In genomic region chr15:46735115-46735514, GRCh38 we compare ENCODE assay signal across 23 cellular contexts.
DNase-seq lines count a peak whose midpoint lies in the region; ATAC-seq, FAIRE-seq and TF ChIP-seq lines count a peak whose summit lies in the region.
"Had no signal": no experiment of that assay in that cellular context is flagged by ENCODE, and none has a peak within 500 bp of the region (broad histone marks: within the 10 kb centered on the region; RNA-seq: fewer than 3 reads in every experiment).

No MANE protein-coding gene starts in this region.

- in situ Hi-C loops in GM12878 (cut with MboI): no loop called here

- RAD21 ChIA-PET in GM12878 (lab: Charles Lee; ENCODE audit: unreplicated experiment): interaction anchor here (0.6 kb wide), 1 partner anchor 433 kb away, joined by 3 read pairs; no protein-coding TSS in a partner anchor

- H3K4me1 ChIP-seq in MM.1S (ENCODE audit: low read length): peaks cover 30% of the 10 kb centered on the region
- no peaks in the 10 kb centered on the region for H3K4me1 ChIP-seq in GM12878 (ENCODE audit: control insufficient read depth, insufficient read depth, low read length)

- no peak overlapping the region for H3K4me3 ChIP-seq in MM.1S (ENCODE audit: low read length)
- no peak overlapping the region for H3K4me3 ChIP-seq in GM12878
- H3K4me3 ChIP-seq: K562, SK-N-MC had no signal

- POLR2A ChIA-PET in GM12878 (lab: Charles Lee): no interaction called here

- H3K9ac ChIP-seq in MM.1S (ENCODE audit: low read length) (peak overlapping the region; percentile 26; the same call in 1 of the 2 replicates), GM12878 (ENCODE audit: control insufficient read depth, insufficient read depth, low read length) (no peak overlapping the region)

- no peaks in the 10 kb centered on the region for H3K9me2 ChIP-seq in MM.1S (replicated peaks; ENCODE audit: insufficient read depth, low read length)

- peak overlapping the region; percentile 69 for H3K27ac ChIP-seq in MM.1S (ENCODE audit: low read length)
- no peak overlapping the region for H3K27ac ChIP-seq in GM12878 (ENCODE audit: control insufficient read depth, insufficient read depth)
- H3K27ac ChIP-seq: SK-N-MC had no signal

- H3K79me2 ChIP-seq in MM.1S (ENCODE audit: low read length): no peaks in the 10 kb centered on the region
- H3K79me2 ChIP-seq in GM12878 (ENCODE audit: control insufficient read depth, insufficient read depth, low read length): no peaks in the 10 kb centered on the region

- no peaks in the 10 kb centered on the region for H3K36me3 ChIP-seq in MM.1S (replicated peaks; ENCODE audit: insufficient read depth, low read length)
- H3K36me3 ChIP-seq in GM12878 (ENCODE audit: control insufficient read depth in 2 of 2, insufficient read depth in 2 of 2, low read length in 1 of 2): no peaks in the 10 kb centered on the region

- DNase-seq in GM12891 (ENCODE audit: insufficient read length, low spot score) (no peak), MM.1S (peak; percentile 50), GM12878 (ENCODE audit: low read depth, low spot score) (peak; percentile 13), inferior parietal cortex (ENCODE audit: extremely low spot score) (no peak), AG20443 (ENCODE audit: low spot score) (no peak)
- DNase-seq: ACHN, AML-193, COR-L47, DMS 273 treated with DMSO at 0.1 percent for 48 hours, DND-41, NCI-H1048, NCI-H1436, NCI-H1930, NCI-H345, NCI-H526, SHP77, T-cell had no signal

- no peaks in the 10 kb centered on the region for H3K27me3 ChIP-seq in MM.1S (replicated peaks; ENCODE audit: insufficient read depth, low read length)
- H3K27me3 ChIP-seq in GM12878 (replicated peaks in 1 of 2; ENCODE audit: control insufficient read depth in 2 of 2, insufficient read depth in 2 of 2, low read length in 1 of 2): no peaks in the 10 kb centered on the region

- H4K20me1 ChIP-seq in MM.1S (ENCODE audit: insufficient read depth, low read length) (no peaks in the 10 kb centered on the region), GM12878 (ENCODE audit: control insufficient read depth, insufficient read depth) (no peaks in the 10 kb centered on the region)

- no peak for TF ChIP-seq RAD21 in GM12878 (IDR thresholded peaks at IDR 0.05; ENCODE audit: insufficient read depth, low read depth, low read length)

- WGBS in GM12878 (ENCODE audit: insufficient coverage, insufficient replicate concordance, low lambda C conversion rate, missing lambda C conversion rate): 11% methylated on average over 4 of the region's 4 CpGs

- peak; percentile 71 for ATAC-seq in GM19372 (IDR thresholded peaks at IDR 0.05; ENCODE audit: low read depth, unreplicated experiment)
- ATAC-seq in GM12878: peak; percentile 79
- ATAC-seq in GM18502 (IDR thresholded peaks at IDR 0.05; ENCODE audit: poor library complexity, unreplicated experiment): no peak
- ATAC-seq: HCT116, K562, T-cell had no signal

- peaks cover 15% of the 10 kb centered on the region; the same call in 1 of the 2 replicates for H3F3A ChIP-seq in MM.1S (ENCODE audit: insufficient read depth, low read length)

- H2AFZ ChIP-seq in MM.1S (ENCODE audit: low read length) (peak overlapping the region; percentile 23; the same call in 1 of the 2 replicates), GM12878 (ENCODE audit: control insufficient read depth, low read depth, low read length) (no peak overlapping the region)

- H3K4me2 ChIP-seq in MM.1S (ENCODE audit: low read depth, low read length): peak overlapping the region; percentile 33
- H3K4me2 ChIP-seq in GM12878 (ENCODE audit: control insufficient read depth, insufficient read depth): no peak overlapping the region

- FAIRE-seq in GM12891 (lab: Jason Lieb, UNC) (no peak), GM12878 (lab: Jason Lieb, UNC) (no peak)
- FAIRE-seq: K562, RCC 7860 had no signal

- TF ChIP-seq CTCF in MM.1S (IDR thresholded peaks at IDR 0.05; ENCODE audit: low read length) (no peak), GM12878 (IDR thresholded peaks at IDR 0.05 in 2 of 3, conservative IDR thresholded peaks at IDR 0.05 in 1 of 3; ENCODE audit: control insufficient read depth in 2 of 3, extremely low read depth in 1 of 3, insufficient read depth in 1 of 3, low read depth in 3 of 3, low read length in 3 of 3) (no peak)

- BruUV-seq in GM12878 (replicated peaks; lab: Mats Ljungman, UMichigan): no TSS peak

- no peak for TF ChIP-seq EP300 in GM12878 (IDR thresholded peaks at IDR 0.05; ENCODE audit: borderline replicate concordance in 1 of 2, control insufficient read depth in 1 of 2, low read depth in 2 of 2, low read length in 2 of 2)

- CTCF ChIA-PET in GM12878 (lab: Yijun Ruan, JAX): no interaction called here

- TF ChIP-seq POLR2A in GM12891 (IDR thresholded peaks at IDR 0.05; ENCODE audit: low read depth, low read length): no peak
- TF ChIP-seq POLR2A in GM12878 (IDR thresholded peaks at IDR 0.05; ENCODE audit: low read depth, low read length): no peak

- intact Hi-C loops in GM12878 (cut with micrococcal nuclease; ENCODE audit: unreplicated experiment): no loop called here

- no peaks in the 10 kb centered on the region for H3K9me3 ChIP-seq in MM.1S (replicated peaks; ENCODE audit: insufficient read depth, low read length)
- H3K9me3 ChIP-seq in GM12878 (replicated peaks; ENCODE audit: control insufficient read depth, insufficient read depth, low read length): no peaks in the 10 kb centered on the region; the same call in 2 of the 3 replicates

- SMC1A ChIA-PET in GM12878 (lab: Charles Lee; ENCODE audit: uncharacterized antibody, unreplicated experiment): interaction anchor here (4.2 kb wide), 1 partner anchor 31 kb away, joined by 23 read pairs; no protein-coding TSS in a partner anchor

TF ChIP-seq in GM12891, 5 proteins besides CTCF, POLR2A, EP300 and RAD21:
- TF ChIP-seq POU2F2 (IDR thresholded peaks at IDR 0.05; ENCODE audit: low read depth, low read length): no peak
- no peak for TF ChIP-seq POLR2AphosphoS5 (IDR thresholded peaks at IDR 0.05; ENCODE audit: low read depth, low read length)
- TF ChIP-seq SPI1 (IDR thresholded peaks at IDR 0.05; ENCODE audit: low read depth, low read length): peak; percentile 97

TF ChIP-seq in GM12878, 131 proteins besides CTCF, POLR2A, EP300 and RAD21:
- TF ChIP-seq FOXM1 (IDR thresholded peaks at IDR 0.05; ENCODE audit: low read depth, low read length) (0 out of 2 replicates have a peak, but pooled peaks have one; percentile 23), PAX5 (IDR thresholded peaks at IDR 0.05; ENCODE audit: borderline replicate concordance, low read depth, low read length) (no peak), IRF5 (IDR thresholded peaks at IDR 0.05; ENCODE audit: borderline replicate concordance) (no peak), IRF4 (IDR thresholded peaks at IDR 0.05; ENCODE audit: low read depth, low read length) (peak; percentile 32; the same call in 1 of the 2 replicates), SPI1 (IDR thresholded peaks at IDR 0.05; ENCODE audit: borderline replicate concordance, insufficient read depth, low read depth, low read length) (peak; percentile 85), EED (IDR thresholded peaks at IDR 0.05; ENCODE audit: low read depth) (peak; percentile 35; the same call in 1 of the 2 replicates), HDGF (IDR thresholded peaks at IDR 0.05) (no peak), TCF12 (IDR thresholded peaks at IDR 0.05; ENCODE audit: low read depth, low read length) (0 out of 2 replicates have a peak, but pooled peaks have one; percentile 10), MLLT1 (IDR thresholded peaks at IDR 0.05) (no peak), RUNX3 (IDR thresholded peaks at IDR 0.05; ENCODE audit: low read length) (peak; percentile 46; the same call in 1 of the 2 replicates), IKZF1 (conservative IDR thresholded peaks at IDR 0.05) (peak; percentile 43; the same call in 1 of the 2 replicates), STAT1 (conservative IDR thresholded peaks at IDR 0.05) (no peak)

Comparison
In these comparisons a context has a peak if more than half of its experiments do, and no peak if none do; other contexts are left out.
1. DNase-seq: peak in MM.1S (single experiment) and GM12878 (single experiment); none in GM12891 (single experiment), inferior parietal cortex (single experiment) and AG20443 (single experiment).